Comparison of ENCODE assay signal across 18 cellular contexts in genomic region chr16:9545500-9546437, GRCh38.
"Had no signal": no experiment of that assay in that cellular context is flagged by ENCODE, and none has a peak within 500 bp of the region (broad histone marks: within the 10 kb centered on the region; RNA-seq: fewer than 3 reads in every experiment).

No MANE protein-coding gene starts in this region.

- H2AFZ ChIP-seq: neural progenitor cell had no signal

- H3K4me2 ChIP-seq: neural progenitor cell, smooth muscle cell had no signal

- H3K27ac Mint-ChIP-seq: memory B cell, mesothelial cell of epicardium, natural killer cell, neural progenitor cell, type B pancreatic cell had no signal

- H3K27ac ChIP-seq: heart left ventricle, lower lobe of right lung, neural progenitor cell, pancreas had no signal

- H3K4me3 ChIP-seq: heart left ventricle, lower lobe of right lung, neural progenitor cell, pancreas, smooth muscle cell had no signal

- H3K4me3 Mint-ChIP-seq: memory B cell, mesothelial cell of epicardium, natural killer cell, neural progenitor cell, type B pancreatic cell had no signal

- H3K27me3 Mint-ChIP-seq: progenitor cell of endocrine pancreas had no signal

- DNase-seq: effector memory CD4-positive, alpha-beta T cell; heart left ventricle; hypothalamus; kidney glomerular epithelial cell; lower lobe of right lung; natural killer cell; nucleus accumbens; pancreas; right cardiac atrium; stimulated activated CD4-positive, alpha-beta T cell treated with anti-CD3 and anti-CD28 coated beads, Interleukin-2, amount 100 ng/mL, for 48 hours; stimulated activated naive CD4-positive, alpha-beta T cell treated with Interleukin-2 at 50 U/mL for 16 hours had no signal

- H3K27me3 ChIP-seq: heart left ventricle, neural progenitor cell, pancreas had no signal

- H3K36me3 Mint-ChIP-seq: mesothelial cell of epicardium, natural killer cell, neural progenitor cell, type B pancreatic cell had no signal

- H3K36me3 ChIP-seq: heart left ventricle, lower lobe of right lung, neural progenitor cell, pancreas had no signal

- ATAC-seq: esophagus mucosa, heart left ventricle, lower lobe of right lung, natural killer cell, right cardiac atrium had no signal

- H3K9me3 Mint-ChIP-seq: mesothelial cell of epicardium, neural progenitor cell, type B pancreatic cell had no signal

- H3K4me1 Mint-ChIP-seq: memory B cell, natural killer cell had no signal

- H3K4me1 ChIP-seq: heart left ventricle, lower lobe of right lung, neural progenitor cell, pancreas had no signal

- H3K9me3 ChIP-seq: lower lobe of right lung, pancreas had no signal
